13 cellular contexts compared by ENCODE assay signal in genomic region chr17:43608313-43608712, GRCh38. TPM values are rescaled to one million over a fixed set of nuclear protein-coding genes. Genes with fewer than 3 reads are reported as not detected.
DNase-seq lines count a peak whose midpoint lies in the region; ATAC-seq and TF ChIP-seq lines count a peak whose summit lies in the region.
"Had no signal": no experiment of that assay in that cellular context is flagged by ENCODE, and none has a peak within 500 bp of the region (broad histone marks: within the 10 kb centered on the region; RNA-seq: fewer than 3 reads in every experiment).

No MANE protein-coding gene starts in this region.

- peaks cover 7% of the 10 kb centered on the region for H3K27me3 Mint-ChIP-seq in activated naive CD4-positive, alpha-beta T cell treated with anti-CD3 and anti-CD28 coated beads for 36 hours (ENCODE audit: low read depth)
- peaks cover 13% of the 10 kb centered on the region for H3K27me3 Mint-ChIP-seq in activated naive CD4-positive, alpha-beta T cell treated with anti-CD3 and anti-CD28 coated beads, Interleukin-2, amount 10 ng/mL, durations not matched to agents 7 days and 5 days
- H3K27me3 Mint-ChIP-seq in activated CD4-positive, alpha-beta memory T cell treated with anti-CD3 and anti-CD28 coated beads for 36 hours = no peaks in the 10 kb centered on the region
- peaks cover 7% of the 10 kb centered on the region for H3K27me3 Mint-ChIP-seq in stimulated activated naive CD8-positive, alpha-beta T cell treated with anti-CD3 and anti-CD28 coated beads, Interleukin-15, Interleukin-2, amounts not matched to agents 100 ng/mL and 50 ng/mL, for 24 hours

- intact Hi-C loops in activated naive CD4-positive, alpha-beta T cell treated with anti-CD3 and anti-CD28 coated beads for 36 hours (cut with micrococcal nuclease) = loop anchor here (1.0 to 2.0 kb wide), 2 partner anchors 48 to 54 kb away; no protein-coding TSS in a partner anchor
- intact Hi-C loops in activated CD4-positive, alpha-beta memory T cell treated with anti-CD3 and anti-CD28 coated beads for 36 hours (cut with micrococcal nuclease) = loop anchor here (1.0 kb wide), 1 partner anchor 54 kb away; no protein-coding TSS in a partner anchor
- intact Hi-C loops in left ventricle myocardium superior (cut with micrococcal nuclease) = no loop called here

- H3K9me3 ChIP-seq in tibial nerve = no peaks in the 10 kb centered on the region
- H3K9me3 ChIP-seq: colonic mucosa had no signal

- no peaks in the 10 kb centered on the region for H3K9me3 Mint-ChIP-seq in activated naive CD4-positive, alpha-beta T cell treated with anti-CD3 and anti-CD28 coated beads for 36 hours
- no peaks in the 10 kb centered on the region for H3K9me3 Mint-ChIP-seq in activated naive CD4-positive, alpha-beta T cell treated with anti-CD3 and anti-CD28 coated beads, Interleukin-2, amount 10 ng/mL, durations not matched to agents 7 days and 5 days
- no peaks in the 10 kb centered on the region for H3K9me3 Mint-ChIP-seq in activated CD4-positive, alpha-beta memory T cell treated with anti-CD3 and anti-CD28 coated beads for 36 hours
- H3K9me3 Mint-ChIP-seq in stimulated activated naive CD8-positive, alpha-beta T cell treated with anti-CD3 and anti-CD28 coated beads, Interleukin-15, Interleukin-2, amounts not matched to agents 100 ng/mL and 50 ng/mL, for 24 hours = no peaks in the 10 kb centered on the region
- H3K9me3 Mint-ChIP-seq: naive thymus-derived CD8-positive, alpha-beta T cell had no signal

- 92 to 100% methylated on average over 1 of the region's 1 CpG for WGBS in tibial nerve, 2 donors

- H3K4me3 ChIP-seq in tibial nerve = no peak overlapping the region
- H3K4me3 ChIP-seq: colonic mucosa had no signal

- no peak overlapping the region for H3K4me3 Mint-ChIP-seq in activated naive CD4-positive, alpha-beta T cell treated with anti-CD3 and anti-CD28 coated beads for 36 hours
- H3K4me3 Mint-ChIP-seq in activated naive CD4-positive, alpha-beta T cell treated with anti-CD3 and anti-CD28 coated beads, Interleukin-2, amount 10 ng/mL, durations not matched to agents 7 days and 5 days = no peak overlapping the region
- no peak overlapping the region for H3K4me3 Mint-ChIP-seq in activated CD4-positive, alpha-beta memory T cell treated with anti-CD3 and anti-CD28 coated beads for 36 hours
- no peak overlapping the region for H3K4me3 Mint-ChIP-seq in stimulated activated naive CD8-positive, alpha-beta T cell treated with anti-CD3 and anti-CD28 coated beads, Interleukin-15, Interleukin-2, amounts not matched to agents 100 ng/mL and 50 ng/mL, for 24 hours
- H3K4me3 Mint-ChIP-seq: naive thymus-derived CD8-positive, alpha-beta T cell had no signal

- CTCF ChIA-PET in activated naive CD4-positive, alpha-beta T cell treated with anti-CD3 and anti-CD28 coated beads for 36 hours (lab: Charles Lee) = interaction anchor here (0.6 to 3.0 kb wide), 4 partner anchors 32 to 66 kb away, joined by 3 to 16 read pairs (median 3); no protein-coding TSS in a partner anchor
- CTCF ChIA-PET in activated naive CD4-positive, alpha-beta T cell treated with anti-CD3 and anti-CD28 coated beads, Interleukin-2, amount 10 ng/mL, durations not matched to agents 7 days and 5 days (lab: Charles Lee) = no interaction called here
- CTCF ChIA-PET in activated CD4-positive, alpha-beta memory T cell treated with anti-CD3 and anti-CD28 coated beads for 36 hours (lab: Charles Lee) = interaction anchor here (1.5 to 1.8 kb wide), 2 partner anchors 32 to 65 kb away, joined by 5 to 8 read pairs; no protein-coding TSS in a partner anchor

- TF ChIP-seq CTCF in tibial nerve (IDR thresholded peaks at IDR 0.05) = no peak

- no peaks in the 10 kb centered on the region for H3K36me3 Mint-ChIP-seq in activated naive CD4-positive, alpha-beta T cell treated with anti-CD3 and anti-CD28 coated beads for 36 hours (ENCODE audit: low read depth)
- H3K36me3 Mint-ChIP-seq in activated naive CD4-positive, alpha-beta T cell treated with anti-CD3 and anti-CD28 coated beads, Interleukin-2, amount 10 ng/mL, durations not matched to agents 7 days and 5 days = no peaks in the 10 kb centered on the region
- H3K36me3 Mint-ChIP-seq in activated CD4-positive, alpha-beta memory T cell treated with anti-CD3 and anti-CD28 coated beads for 36 hours = no peaks in the 10 kb centered on the region
- H3K36me3 Mint-ChIP-seq in stimulated activated naive CD8-positive, alpha-beta T cell treated with anti-CD3 and anti-CD28 coated beads, Interleukin-15, Interleukin-2, amounts not matched to agents 100 ng/mL and 50 ng/mL, for 24 hours (ENCODE audit: low read depth) = no peaks in the 10 kb centered on the region
- H3K36me3 Mint-ChIP-seq: naive thymus-derived CD8-positive, alpha-beta T cell had no signal

- no peaks in the 10 kb centered on the region for H3K27me3 ChIP-seq in tibial nerve
- H3K27me3 ChIP-seq: colonic mucosa had no signal

- H3K4me1 Mint-ChIP-seq in activated naive CD4-positive, alpha-beta T cell treated with anti-CD3 and anti-CD28 coated beads for 36 hours (ENCODE audit: low read depth) = peaks cover 9% of the 10 kb centered on the region
- H3K4me1 Mint-ChIP-seq in activated naive CD4-positive, alpha-beta T cell treated with anti-CD3 and anti-CD28 coated beads, Interleukin-2, amount 10 ng/mL, durations not matched to agents 7 days and 5 days = peaks cover 2% of the 10 kb centered on the region
- peaks cover 5% of the 10 kb centered on the region for H3K4me1 Mint-ChIP-seq in activated CD4-positive, alpha-beta memory T cell treated with anti-CD3 and anti-CD28 coated beads for 36 hours (ENCODE audit: low read depth)
- peaks cover 12% of the 10 kb centered on the region for H3K4me1 Mint-ChIP-seq in stimulated activated naive CD8-positive, alpha-beta T cell treated with anti-CD3 and anti-CD28 coated beads, Interleukin-15, Interleukin-2, amounts not matched to agents 100 ng/mL and 50 ng/mL, for 24 hours (ENCODE audit: low read depth)

- POLR2A ChIA-PET in activated CD4-positive, alpha-beta memory T cell treated with anti-CD3 and anti-CD28 coated beads for 36 hours (lab: Charles Lee) = interaction anchor here (0.7 kb wide), 1 partner anchor 240 kb away, joined by 3 read pairs; no protein-coding TSS in a partner anchor

- TF ChIP-seq EP300 in tibial nerve (IDR thresholded peaks at IDR 0.05) = no peak

- H3K27ac ChIP-seq in tibial nerve = no peak overlapping the region
- H3K27ac ChIP-seq: C4-2B, colonic mucosa had no signal

- peaks cover 0 to under 1% (median 0%) of the 10 kb centered on the region in 4 donors for H3K4me1 ChIP-seq in tibial nerve
- H3K4me1 ChIP-seq: colonic mucosa had no signal

- peak overlapping the region; percentile 70 for H3K27ac Mint-ChIP-seq in activated naive CD4-positive, alpha-beta T cell treated with anti-CD3 and anti-CD28 coated beads for 36 hours
- no peak overlapping the region for H3K27ac Mint-ChIP-seq in activated naive CD4-positive, alpha-beta T cell treated with anti-CD3 and anti-CD28 coated beads, Interleukin-2, amount 10 ng/mL, durations not matched to agents 7 days and 5 days
- peak overlapping the region; percentile 45 for H3K27ac Mint-ChIP-seq in activated CD4-positive, alpha-beta memory T cell treated with anti-CD3 and anti-CD28 coated beads for 36 hours
- H3K27ac Mint-ChIP-seq in stimulated activated naive CD8-positive, alpha-beta T cell treated with anti-CD3 and anti-CD28 coated beads, Interleukin-15, Interleukin-2, amounts not matched to agents 100 ng/mL and 50 ng/mL, for 24 hours = peak overlapping the region; percentile 5
- H3K27ac Mint-ChIP-seq: naive thymus-derived CD8-positive, alpha-beta T cell had no signal

- TF ChIP-seq POLR2A in tibial nerve (IDR thresholded peaks at IDR 0.05) = no peak

- peak; percentile 88 for DNase-seq in activated naive CD4-positive, alpha-beta T cell treated with anti-CD3 and anti-CD28 coated beads for 36 hours
- no peak for DNase-seq in activated naive CD4-positive, alpha-beta T cell treated with anti-CD3 and anti-CD28 coated beads, Interleukin-2, amount 10 ng/mL, durations not matched to agents 7 days and 5 days
- peak; percentile 81 for DNase-seq in activated CD4-positive, alpha-beta memory T cell treated with anti-CD3 and anti-CD28 coated beads for 36 hours
- peak; percentile 8 for DNase-seq in kidney glomerular epithelial cell (lab: John Stamatoyannopoulos, UW)
- DNase-seq in tibial nerve (ENCODE audit: low spot score in 2 of 2) = no peak
- DNase-seq in left ventricle myocardium superior = no peak
- no peak for DNase-seq in cerebellar cortex (ENCODE audit: low spot score)
- DNase-seq: colonic mucosa; naive thymus-derived CD8-positive, alpha-beta T cell; NCI-H1092 treated with DMSO at 0.1 percent for 48 hours had no signal

- H3K36me3 ChIP-seq in tibial nerve = no peaks in the 10 kb centered on the region
- H3K36me3 ChIP-seq: colonic mucosa had no signal

- ATAC-seq in left ventricle myocardium superior = no peak
- ATAC-seq: Panc1 had no signal

RNA-seq across cellular contexts. Expression of gene MEOX1, which starts 53.4 kb away (rescaled TPM):
- under 1 TPM; 0.12 to 0.17 TPM for total RNA-seq in activated naive CD4-positive, alpha-beta T cell treated with anti-CD3 and anti-CD28 coated beads for 36 hours
- under 1 TPM; 0.34 to 0.67 TPM for total RNA-seq in activated CD4-positive, alpha-beta memory T cell treated with anti-CD3 and anti-CD28 coated beads for 36 hours
- total RNA-seq in tibial nerve (10 to 100 TPM in 1 of 4 donors, 1 to 10 TPM in 3; 4.2 to 12.5 (median 5.3) TPM), left ventricle myocardium superior (11.1 TPM)
- total RNA-seq: naive thymus-derived CD8-positive, alpha-beta T cell had no signal

Comparison
In these comparisons a context has a peak if more than half of its experiments do, and no peak if none do; other contexts are left out.
1. DNase-seq: peak in activated naive CD4-positive, alpha-beta T cell treated with anti-CD3 and anti-CD28 coated beads for 36 hours (single experiment), activated CD4-positive, alpha-beta memory T cell treated with anti-CD3 and anti-CD28 coated beads for 36 hours (single experiment) and kidney glomerular epithelial cell (single experiment); none in activated naive CD4-positive, alpha-beta T cell treated with anti-CD3 and anti-CD28 coated beads, Interleukin-2, amount 10 ng/mL, durations not matched to agents 7 days and 5 days (single experiment), tibial nerve (0 of 2), left ventricle myocardium superior (single experiment) and cerebellar cortex (single experiment).